ENCODE assay signal across 8 cellular contexts in the genomic region with DNA sequence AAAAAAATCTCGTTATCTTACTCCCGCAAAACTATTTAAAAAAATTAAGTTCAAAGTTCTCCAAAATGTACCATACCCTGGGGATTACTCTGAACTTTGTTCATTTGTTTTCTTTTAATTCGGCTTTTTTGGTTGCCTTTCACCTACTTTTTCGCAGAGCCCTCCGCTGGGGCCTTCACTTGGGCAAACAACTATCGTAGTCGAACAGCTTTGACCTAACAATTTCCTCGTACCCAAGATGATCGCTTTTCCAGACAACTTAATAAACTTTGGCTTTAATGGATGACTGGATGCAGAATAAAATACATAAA. TPM values are rescaled to one million over a fixed set of nuclear protein-coding genes. Genes with fewer than 3 reads are reported as not detected.
DNase-seq lines count a peak whose midpoint lies in the region; ATAC-seq and TF ChIP-seq lines count a peak whose summit lies in the region.

No MANE protein-coding gene starts in this region.

- no peaks in the 10 kb centered on the region for H3K27me3 Mint-ChIP-seq in T-helper 2 cell treated with Interferon-gamma antibody and Interleukin-4, amounts not matched to agents 5 μg/mL and 100 μg/mL, for 36 hours (ENCODE audit: low read depth)
- H3K27me3 Mint-ChIP-seq in activated CD4-positive, alpha-beta memory T cell treated with anti-CD3 and anti-CD28 coated beads, Interleukin-2, amount 10 ng/mL, durations not matched to agents 7 days and 5 days, result no peaks in the 10 kb centered on the region

- peaks cover 9% of the 10 kb centered on the region for H3K36me3 Mint-ChIP-seq in T-helper 2 cell treated with Interferon-gamma antibody and Interleukin-4, amounts not matched to agents 5 μg/mL and 100 μg/mL, for 36 hours (ENCODE audit: low read depth)
- peaks cover 26% of the 10 kb centered on the region for H3K36me3 Mint-ChIP-seq in activated CD4-positive, alpha-beta memory T cell treated with anti-CD3 and anti-CD28 coated beads, Interleukin-2, amount 10 ng/mL, durations not matched to agents 7 days and 5 days (ENCODE audit: low read depth)

- CTCF ChIA-PET in activated CD4-positive, alpha-beta memory T cell treated with anti-CD3 and anti-CD28 coated beads, Interleukin-2, amount 10 ng/mL, durations not matched to agents 7 days and 5 days (lab: Charles Lee), result interaction anchor here (0.6 to 9.6 kb wide), 6 partner anchors 6 to 568 kb away, joined by 3 to 210 read pairs (median 42); partner anchors contain the start of genes MAN2A2 and RCCD1

- no peak for TF ChIP-seq CTCF in gastroesophageal sphincter (IDR thresholded peaks at IDR 0.05)

- no peaks in the 10 kb centered on the region for H3K9me3 Mint-ChIP-seq in T-helper 2 cell treated with Interferon-gamma antibody and Interleukin-4, amounts not matched to agents 5 μg/mL and 100 μg/mL, for 36 hours
- no peaks in the 10 kb centered on the region for H3K9me3 Mint-ChIP-seq in activated CD4-positive, alpha-beta memory T cell treated with anti-CD3 and anti-CD28 coated beads, Interleukin-2, amount 10 ng/mL, durations not matched to agents 7 days and 5 days

- H3K27ac Mint-ChIP-seq in T-helper 2 cell treated with Interferon-gamma antibody and Interleukin-4, amounts not matched to agents 5 μg/mL and 100 μg/mL, for 36 hours, result peak overlapping the region; percentile 100
- H3K27ac Mint-ChIP-seq in activated CD4-positive, alpha-beta memory T cell treated with anti-CD3 and anti-CD28 coated beads, Interleukin-2, amount 10 ng/mL, durations not matched to agents 7 days and 5 days, result peak overlapping the region; percentile 99

- H3K4me1 ChIP-seq in gastroesophageal sphincter (peaks cover 0 to 50% (median 22%) of the 10 kb centered on the region in 3 donors), subcutaneous abdominal adipose tissue (ENCODE audit: control insufficient read depth in 5 of 5, insufficient read depth in 5 of 5, low read length in 5 of 5) (peaks cover 6 to 53% (median 44%) of the 10 kb centered on the region in 5 donors)

- H3K9ac ChIP-seq in subcutaneous abdominal adipose tissue (ENCODE audit: low read length in 5 of 5), result peak overlapping the region; percentile 64 to 89 (median 78)

- peaks cover 46% of the 10 kb centered on the region for H3K4me1 Mint-ChIP-seq in T-helper 2 cell treated with Interferon-gamma antibody and Interleukin-4, amounts not matched to agents 5 μg/mL and 100 μg/mL, for 36 hours (ENCODE audit: low read depth)
- peaks cover 56% of the 10 kb centered on the region for H3K4me1 Mint-ChIP-seq in activated CD4-positive, alpha-beta memory T cell treated with anti-CD3 and anti-CD28 coated beads, Interleukin-2, amount 10 ng/mL, durations not matched to agents 7 days and 5 days

- 14 to 18% methylated on average over 9 of the region's 9 CpGs for WGBS in gastroesophageal sphincter (ENCODE audit: low coverage in 1 of 2), 2 donors

- H3K27me3 ChIP-seq in gastroesophageal sphincter (no peaks in the 10 kb centered on the region), subcutaneous abdominal adipose tissue (ENCODE audit: control insufficient read depth in 5 of 5, insufficient read depth in 4 of 5, low read length in 5 of 5) (no peaks in the 10 kb centered on the region)

- DNase-seq in T-helper 2 cell treated with Interferon-gamma antibody and Interleukin-4, amounts not matched to agents 5 μg/mL and 100 μg/mL, for 36 hours (ENCODE audit: low spot score), result no peak
- no peak for DNase-seq in T-helper 2 cell
- DNase-seq in activated CD4-positive, alpha-beta memory T cell treated with anti-CD3 and anti-CD28 coated beads, Interleukin-2, amount 10 ng/mL, durations not matched to agents 7 days and 5 days, result no peak
- DNase-seq in GM19238 (ENCODE audit: insufficient read length, low spot score), result no peak
- no peak for DNase-seq in EL

- no peak for TF ChIP-seq EP300 in gastroesophageal sphincter (IDR thresholded peaks at IDR 0.05)

- POLR2A ChIA-PET in activated CD4-positive, alpha-beta memory T cell treated with anti-CD3 and anti-CD28 coated beads, Interleukin-2, amount 10 ng/mL, durations not matched to agents 7 days and 5 days (lab: Charles Lee), result interaction anchor here (0.6 to 11.6 kb wide), 26 partner anchors 8 to 1039 kb away, joined by 3 to 211 read pairs (median 6); partner anchors contain the start of genes BLM, CRTC3, FES and MAN2A2

- no peak for TF ChIP-seq POLR2A in gastroesophageal sphincter (IDR thresholded peaks at IDR 0.05)

- H3K4me3 Mint-ChIP-seq in T-helper 2 cell treated with Interferon-gamma antibody and Interleukin-4, amounts not matched to agents 5 μg/mL and 100 μg/mL, for 36 hours, result peak overlapping the region; percentile 100
- peak overlapping the region; percentile 99 for H3K4me3 Mint-ChIP-seq in activated CD4-positive, alpha-beta memory T cell treated with anti-CD3 and anti-CD28 coated beads, Interleukin-2, amount 10 ng/mL, durations not matched to agents 7 days and 5 days

- ATAC-seq in gastroesophageal sphincter, result no peak
- ATAC-seq in GM21360 (IDR thresholded peaks at IDR 0.05; ENCODE audit: unreplicated experiment), result no peak

- H3K36me3 ChIP-seq in gastroesophageal sphincter (no peaks in the 10 kb centered on the region), subcutaneous abdominal adipose tissue (ENCODE audit: control insufficient read depth in 5 of 5, insufficient read depth in 5 of 5, low read length in 5 of 5) (no peaks in the 10 kb centered on the region)

- H3K27ac ChIP-seq in gastroesophageal sphincter, result peak overlapping the region; percentile 48 to 92 (median 88)
- H3K27ac ChIP-seq in subcutaneous abdominal adipose tissue (ENCODE audit: low read depth, low read length), result peak overlapping the region; percentile 99

- peak overlapping the region; percentile 42 to 61 for H3K4me3 ChIP-seq in gastroesophageal sphincter
- peak overlapping the region; percentile 66 to 84 (median 74) for H3K4me3 ChIP-seq in subcutaneous abdominal adipose tissue (ENCODE audit: low read depth in 1 of 5, low read length in 5 of 5)

- H3K9me3 ChIP-seq in gastroesophageal sphincter (no peaks in the 10 kb centered on the region), subcutaneous abdominal adipose tissue (ENCODE audit: control insufficient read depth in 5 of 5, low read length in 5 of 5) (no peaks in the 10 kb centered on the region)

RNA-seq across cellular contexts. Expression of gene HDDC3, which starts 2.7 kb away (rescaled TPM):
- total RNA-seq in activated CD4-positive, alpha-beta memory T cell treated with anti-CD3 and anti-CD28 coated beads, Interleukin-2, amount 10 ng/mL, durations not matched to agents 7 days and 5 days, result 10 to 100 TPM; 37.6 to 41.7 TPM
- total RNA-seq in gastroesophageal sphincter, result 10 to 100 TPM in 2 of 4 donors, 1 to 10 TPM in 2; 5.9 to 17.1 (median 8.3) TPM

RNA-seq across cellular contexts. Expression of gene UNC45A, which starts 5.4 kb away (rescaled TPM):
- total RNA-seq in activated CD4-positive, alpha-beta memory T cell treated with anti-CD3 and anti-CD28 coated beads, Interleukin-2, amount 10 ng/mL, durations not matched to agents 7 days and 5 days, result 10 to 100 TPM; 71.3 to 75.2 TPM
- 100 to 1,000 TPM in 2 of 4 donors, 10 to 100 TPM in 2; 63.7 to 116 (median 100) TPM for total RNA-seq in gastroesophageal sphincter

RNA-seq across cellular contexts. Expression of gene RCCD1, which starts 25.0 kb away (rescaled TPM):
- total RNA-seq in activated CD4-positive, alpha-beta memory T cell treated with anti-CD3 and anti-CD28 coated beads, Interleukin-2, amount 10 ng/mL, durations not matched to agents 7 days and 5 days, result 10 to 100 TPM; 31.3 to 32.8 TPM
- 10 to 100 TPM in 2 of 4 donors, 1 to 10 TPM in 2; 5.3 to 11.1 (median 9.0) TPM for total RNA-seq in gastroesophageal sphincter

RNA-seq across cellular contexts. Expression of gene MAN2A2, which starts 26.6 kb away (rescaled TPM):
- 100 to 1,000 TPM; 132 to 133 TPM for total RNA-seq in activated CD4-positive, alpha-beta memory T cell treated with anti-CD3 and anti-CD28 coated beads, Interleukin-2, amount 10 ng/mL, durations not matched to agents 7 days and 5 days
- 10 to 100 TPM; 19.4 to 58.2 (median 44.9) TPM for total RNA-seq in gastroesophageal sphincter

RNA-seq across cellular contexts. Expression of gene FES, which starts 45.4 kb away (rescaled TPM):
- total RNA-seq in activated CD4-positive, alpha-beta memory T cell treated with anti-CD3 and anti-CD28 coated beads, Interleukin-2, amount 10 ng/mL, durations not matched to agents 7 days and 5 days, result 10 to 100 TPM; 31.2 to 32.4 TPM
- 10 to 100 TPM; 40.1 to 70.4 (median 43.5) TPM for total RNA-seq in gastroesophageal sphincter
